9 cellular contexts compared by ENCODE assay signal in the genomic region with DNA sequence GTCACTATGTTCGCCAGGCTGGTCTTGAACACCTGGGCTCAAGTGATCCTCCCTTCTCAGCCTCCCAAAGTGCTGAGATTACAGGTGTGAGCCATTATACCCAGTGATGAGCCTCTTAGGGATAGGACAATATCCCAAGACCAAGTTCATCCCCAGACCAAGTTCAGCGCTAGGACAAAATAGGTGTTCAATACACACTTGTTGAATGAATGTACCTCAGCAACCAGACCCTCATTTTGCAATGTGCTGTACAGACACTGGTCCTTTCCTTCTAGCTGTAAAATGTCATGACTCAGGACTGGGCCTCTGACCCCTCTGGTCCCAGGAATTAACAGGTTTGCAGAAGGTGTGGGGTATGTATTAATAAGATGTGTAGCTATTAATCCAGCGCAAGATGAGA.
"Had no signal": no experiment of that assay in that cellular context is flagged by ENCODE, and none has a peak within 500 bp of the region (broad histone marks: within the 10 kb centered on the region; RNA-seq: fewer than 3 reads in every experiment).

No MANE protein-coding gene starts in this region.

- H3K4me3 Mint-ChIP-seq: IgD-negative memory B cell had no signal

- H3K9ac ChIP-seq: KMS-11 had no signal

- H3K27ac ChIP-seq: HL-60, KMS-11 had no signal

- DNase-seq: IMR-90, KBM-7, KG1 had no signal

- H3K4me3 ChIP-seq: K562 had no signal

- H3K27me3 Mint-ChIP-seq: IgD-negative memory B cell had no signal

- H3K27ac Mint-ChIP-seq: IgD-negative memory B cell had no signal

- FAIRE-seq: HepG2, HTR-8/SVneo, K562 had no signal

- ATAC-seq: HepG2, K562 had no signal

- H3K4me1 Mint-ChIP-seq: IgD-negative memory B cell had no signal

- H3K4me2 ChIP-seq: KMS-11 had no signal

- H3K36me3 Mint-ChIP-seq: IgD-negative memory B cell had no signal
